Comparison of ENCODE assay signal across 8 cellular contexts in the genomic region with DNA sequence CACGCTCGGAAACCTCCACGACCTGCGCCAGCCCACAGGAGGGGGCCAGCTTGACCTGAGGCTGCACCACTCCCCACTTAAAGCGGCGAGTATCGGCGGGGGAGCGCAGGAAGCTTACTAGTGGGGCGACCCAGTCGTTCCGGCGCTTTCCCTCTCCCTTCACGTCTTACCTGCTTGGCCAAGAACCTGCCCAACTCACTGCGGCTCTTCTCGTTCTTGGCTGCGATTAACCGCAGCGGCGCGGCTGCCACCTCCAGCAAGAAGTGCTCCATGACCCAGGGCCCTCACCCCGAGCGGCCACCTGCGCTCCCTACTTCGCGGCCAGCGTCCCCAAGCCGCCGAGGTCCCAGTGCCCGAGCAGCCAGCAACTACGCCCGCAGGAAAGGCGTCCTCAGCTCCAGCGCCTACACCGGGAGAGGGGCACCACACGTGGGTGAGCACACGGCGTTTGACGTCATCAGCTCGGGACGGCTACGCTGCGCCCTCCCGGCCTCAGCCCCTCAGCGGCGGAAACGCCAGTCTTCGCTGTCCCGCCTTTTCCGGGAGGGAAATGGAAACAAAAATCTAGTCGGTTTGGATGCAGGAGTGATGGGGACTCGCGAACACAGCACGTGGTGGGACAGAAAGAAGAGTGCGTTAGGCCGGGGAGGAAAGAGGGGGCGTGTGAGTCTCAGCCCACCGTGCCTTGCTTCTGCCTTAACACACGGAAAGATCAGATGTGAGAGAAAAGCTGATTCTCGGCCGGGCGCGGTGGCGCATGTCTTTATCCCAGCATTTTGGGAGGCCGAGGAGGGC. TPM values are rescaled to one million over a fixed set of nuclear protein-coding genes. Genes with fewer than 3 reads are reported as not detected.
DNase-seq lines count a peak whose midpoint lies in the region; ATAC-seq, FAIRE-seq and TF ChIP-seq lines count a peak whose summit lies in the region.

A gene with protein sequence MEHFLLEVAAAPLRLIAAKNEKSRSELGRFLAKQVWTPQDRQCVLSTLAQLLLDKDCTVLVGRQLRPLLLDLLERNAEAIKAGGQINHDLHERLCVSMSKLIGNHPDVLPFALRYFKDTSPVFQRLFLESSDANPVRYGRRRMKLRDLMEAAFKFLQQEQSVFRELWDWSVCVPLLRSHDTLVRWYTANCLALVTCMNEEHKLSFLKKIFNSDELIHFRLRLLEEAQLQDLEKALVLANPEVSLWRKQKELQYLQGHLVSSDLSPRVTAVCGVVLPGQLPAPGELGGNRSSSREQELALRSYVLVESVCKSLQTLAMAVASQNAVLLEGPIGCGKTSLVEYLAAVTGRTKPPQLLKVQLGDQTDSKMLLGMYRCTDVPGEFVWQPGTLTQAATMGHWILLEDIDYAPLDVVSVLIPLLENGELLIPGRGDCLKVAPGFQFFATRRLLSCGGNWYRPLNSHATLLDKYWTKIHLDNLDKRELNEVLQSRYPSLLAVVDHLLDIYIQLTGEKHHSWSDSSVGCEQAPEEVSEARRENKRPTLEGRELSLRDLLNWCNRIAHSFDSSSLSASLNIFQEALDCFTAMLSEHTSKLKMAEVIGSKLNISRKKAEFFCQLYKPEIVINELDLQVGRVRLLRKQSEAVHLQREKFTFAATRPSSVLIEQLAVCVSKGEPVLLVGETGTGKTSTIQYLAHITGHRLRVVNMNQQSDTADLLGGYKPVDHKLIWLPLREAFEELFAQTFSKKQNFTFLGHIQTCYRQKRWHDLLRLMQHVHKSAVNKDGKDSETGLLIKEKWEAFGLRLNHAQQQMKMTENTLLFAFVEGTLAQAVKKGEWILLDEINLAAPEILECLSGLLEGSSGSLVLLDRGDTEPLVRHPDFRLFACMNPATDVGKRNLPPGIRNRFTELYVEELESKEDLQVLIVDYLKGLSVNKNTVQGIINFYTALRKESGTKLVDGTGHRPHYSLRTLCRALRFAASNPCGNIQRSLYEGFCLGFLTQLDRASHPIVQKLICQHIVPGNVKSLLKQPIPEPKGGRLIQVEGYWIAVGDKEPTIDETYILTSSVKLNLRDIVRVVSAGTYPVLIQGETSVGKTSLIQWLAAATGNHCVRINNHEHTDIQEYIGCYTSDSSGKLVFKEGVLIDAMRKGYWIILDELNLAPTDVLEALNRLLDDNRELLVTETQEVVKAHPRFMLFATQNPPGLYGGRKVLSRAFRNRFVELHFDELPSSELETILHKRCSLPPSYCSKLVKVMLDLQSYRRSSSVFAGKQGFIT (N-terminal part only) (minus strand): TSS at position 459 of the 795 bp plus-strand sequence. CDS start 187 bp downstream, at position 272.

- peak within 1 kb of the TSS; percentile 96 for H3K4me3 Mint-ChIP-seq in natural killer cell

- no peaks in the 10 kb centered on the region for H3K27me3 Mint-ChIP-seq in natural killer cell (ENCODE audit: low read depth in 2 of 2)

- DNase-seq in ELF-1 (ENCODE audit: low read depth, low spot score) (peak; percentile 97), H54 (ENCODE audit: insufficient read length, low spot score) (peak; percentile 77), fibroblast of peridontal ligament (ENCODE audit: extremely low read depth) (peak; percentile 93), natural killer cell (peak; percentile 71)
- DNase-seq in activated T-helper 9 cell treated with anti-CD3 and anti-CD28 coated beads, Interleukin-2, amount 50 U/mL, for 16 hours (ENCODE audit: low read depth): peak; percentile 86
- peak; percentile 88 for DNase-seq in stimulated activated naive CD4-positive, alpha-beta T cell treated with Interleukin-2 at 50 U/mL for 16 hours (lab: John Stamatoyannopoulos, UW)

- no peaks in the 10 kb centered on the region for H3K9me3 Mint-ChIP-seq in natural killer cell

- H4K20me1 ChIP-seq in Loucy (ENCODE audit: insufficient read depth, low read length, poor library complexity, severe bottlenecking): peaks cover 6% of the 10 kb centered on the region

- peak within 1 kb of the TSS; percentile 85 for H3K9ac ChIP-seq in Loucy (ENCODE audit: low read depth, low read length, poor library complexity, severe bottlenecking)

- TF ChIP-seq POLR2A in H54 (IDR thresholded peaks at IDR 0.05; ENCODE audit: low read depth, low read length): peak; percentile 73
- TF ChIP-seq POLR2A in Raji (IDR thresholded peaks at IDR 0.05; ENCODE audit: insufficient read depth, low read depth, low read length): peak; percentile 93

- H3K9me3 ChIP-seq in Loucy (ENCODE audit: insufficient read depth, low read depth, low read length): no peaks in the 10 kb centered on the region

- H3K79me2 ChIP-seq in Loucy (ENCODE audit: insufficient read depth, low read length): peaks cover 59% of the 10 kb centered on the region

- intact Hi-C loops in natural killer cell (cut with micrococcal nuclease): loop anchor here (1.0 to 10.0 kb wide), 2 partner anchors 10 to 465 kb away; a partner anchor contains a TSS

- peak; percentile 92 to 95 (median 95) for ATAC-seq in natural killer cell

- H3K36me3 Mint-ChIP-seq in natural killer cell: no peaks in the 10 kb centered on the region

- H3K27me3 ChIP-seq in Loucy (ENCODE audit: insufficient read depth, low read length, poor library complexity, severe bottlenecking): no peaks in the 10 kb centered on the region

- H3K4me2 ChIP-seq in Loucy (ENCODE audit: low read depth, low read length, poor library complexity, severe bottlenecking): peak within 1 kb of the TSS; percentile 85

- H3K9me2 ChIP-seq in Loucy (replicated peaks; ENCODE audit: low read depth, low read length): no peaks in the 10 kb centered on the region

- peak within 1 kb of the TSS; percentile 92 to 97 for H3K27ac Mint-ChIP-seq in natural killer cell

- peak within 1 kb of the TSS; percentile 95 for H3K4me3 ChIP-seq in Loucy (ENCODE audit: low read length, poor library complexity, severe bottlenecking)

- peak within 1 kb of the TSS; percentile 97 for H2AFZ ChIP-seq in Loucy (ENCODE audit: low read length)

- FAIRE-seq in H54 (lab: Jason Lieb, UNC): no peak

- H3K36me3 ChIP-seq in Loucy (ENCODE audit: insufficient read depth, low read length): no peaks in the 10 kb centered on the region

- TF ChIP-seq CTCF in Loucy (conservative IDR thresholded peaks at IDR 0.05; ENCODE audit: low read length) (no peak), natural killer cell (IDR thresholded peaks at IDR 0.05) (no peak)

- peaks cover 33 to 34% of the 10 kb centered on the region in 2 donors for H3K4me1 Mint-ChIP-seq in natural killer cell

- H3K4me1 ChIP-seq in Loucy (ENCODE audit: insufficient read depth, low read length, poor library complexity, severe bottlenecking): peaks cover 29% of the 10 kb centered on the region

- no peaks in the 10 kb centered on the region for H3F3A ChIP-seq in Loucy (ENCODE audit: low read depth)

RNA-seq across cellular contexts. Expression of the gene that starts here (rescaled TPM):
- 10 to 100 TPM; 38.0 to 43.3 (median 41.4) TPM for total RNA-seq in natural killer cell

Comparison
In these comparisons a context has a peak if more than half of its experiments do, and no peak if none do; other contexts are left out.
1. Peak in every context shown above with its lines: DNase-seq, ATAC-seq and H3K4me3 ChIP-seq.